9 cellular contexts compared by ENCODE assay signal in genomic region chr2:240831594-240832204, GRCh38. TPM values are rescaled to one million over a fixed set of nuclear protein-coding genes. Genes with fewer than 3 reads are reported as not detected.
DNase-seq lines count a peak whose midpoint lies in the region; ATAC-seq, FAIRE-seq and TF ChIP-seq lines count a peak whose summit lies in the region.
"Had no signal": no experiment of that assay in that cellular context is flagged by ENCODE, and none has a peak within 500 bp of the region (broad histone marks: within the 10 kb centered on the region; RNA-seq: fewer than 3 reads in every experiment).

No MANE protein-coding gene starts in this region.

- peak overlapping the region; percentile 12 for H3K56ac ChIP-seq in H1 (replicated peaks; ENCODE audit: insufficient read length, low read depth, low read length)

- peaks cover 0 to 5% of the 10 kb centered on the region in 2 experiments for H4K20me1 ChIP-seq in H1 (replicated peaks in 1 of 2; ENCODE audit: control insufficient read depth in 1 of 2, insufficient read depth in 2 of 2, low read length in 2 of 2)

- no peak for ATAC-seq in CD8-positive, alpha-beta T cell
- no peak for ATAC-seq in left lobe of liver

- H3K79me2 ChIP-seq in H1 (ENCODE audit: control insufficient read depth in 1 of 2, insufficient read depth in 2 of 2, low read length in 2 of 2): no peaks in the 10 kb centered on the region

- DNase-seq in CD8-positive, alpha-beta T cell: no peak
- DNase-seq in NCI-H69 (lab: John Stamatoyannopoulos, UW) (peak; percentile 32), H1 (ENCODE audit: low read depth in 1 of 2, low spot score in 2 of 2) (peak in 1 of 2 experiments; percentile 75), Ammon's horn (ENCODE audit: low spot score) (no peak), left lobe of liver (ENCODE audit: low spot score) (no peak), AML-193 (lab: John Stamatoyannopoulos, UW) (no peak), WERI-Rb-1 (no peak)

- H3K27me3 ChIP-seq in CD8-positive, alpha-beta T cell (ENCODE audit: insufficient read depth, low read length): peaks cover 12% of the 10 kb centered on the region
- H3K27me3 ChIP-seq in H1 (replicated peaks in 1 of 4; ENCODE audit: control insufficient read depth in 3 of 4, extremely low read depth in 1 of 4, insufficient read depth in 3 of 4, low read length in 3 of 4) (peaks cover 0 to 17% (median 12%) of the 10 kb centered on the region in 4 experiments; a peak in 5 of 7 replicates), neuron (ENCODE audit: insufficient read depth, low read length) (peaks cover 3% of the 10 kb centered on the region), WERI-Rb-1 (ENCODE audit: insufficient read depth, low read depth, severe bottlenecking) (no peaks in the 10 kb centered on the region)

- WGBS in H1 (ENCODE audit: extremely low coverage in 1 of 2, insufficient coverage in 1 of 2, insufficient read length in 1 of 2, insufficient replicate concordance in 2 of 2, low coverage in 1 of 2, low lambda C conversion rate in 2 of 2, missing lambda C conversion rate in 1 of 2), 2 experiments: 16% methylated on average over 27 of the region's 27 CpGs; no CpG with 5 or more reads in 1 of the 2 experiments

- no peak for TF ChIP-seq CTCF in CD8-positive, alpha-beta T cell (IDR thresholded peaks at IDR 0.05)
- TF ChIP-seq CTCF in H1 (IDR thresholded peaks at IDR 0.05; ENCODE audit: control extremely low read depth in 1 of 3, insufficient read depth in 1 of 3, low read depth in 1 of 3, low read length in 3 of 3) (no peak), WERI-Rb-1 (IDR thresholded peaks at IDR 0.05; ENCODE audit: low read depth, low read length) (no peak)

- peak overlapping the region; percentile 78; the same call in 1 of the 2 replicates for H4K8ac ChIP-seq in H1 (ENCODE audit: extremely low read depth, insufficient read depth, low read length)

- no peak overlapping the region for H4K5ac ChIP-seq in H1 (ENCODE audit: insufficient read length, low read depth, low read length)

- H3K4me1 ChIP-seq in CD8-positive, alpha-beta T cell (ENCODE audit: insufficient read depth, low read length): peaks cover 11% of the 10 kb centered on the region
- peaks cover 0 to 2% (median 0%) of the 10 kb centered on the region in 4 experiments; a peak in 1 of 7 replicates for H3K4me1 ChIP-seq in H1 (replicated peaks in 1 of 4; ENCODE audit: control insufficient read depth in 3 of 4, insufficient read depth in 4 of 4, low read length in 3 of 4)
- H3K4me1 ChIP-seq in neuron (ENCODE audit: insufficient read depth, low read length): peaks cover 18% of the 10 kb centered on the region

- H3K9ac ChIP-seq in H1 (replicated peaks in 1 of 4; ENCODE audit: extremely low read depth in 1 of 4, low read depth in 3 of 4, low read length in 3 of 4): no peak overlapping the region

- H3K4me2 ChIP-seq in H1 (ENCODE audit: insufficient read depth in 1 of 2, low read depth in 2 of 2, low read length in 2 of 2): peak overlapping the region; percentile 90 to 98

- TF ChIP-seq POLR2A in H1 (IDR thresholded peaks at IDR 0.05; ENCODE audit: control extremely low read depth in 1 of 2, low read depth in 2 of 2, low read length in 2 of 2): no peak

- H3K9me3 Mint-ChIP-seq in CD8-positive, alpha-beta T cell: no peaks in the 10 kb centered on the region

- intact Hi-C loops in CD8-positive, alpha-beta T cell (cut with DNase I, micrococcal nuclease): loop anchor here (1.0 to 5.0 kb wide), 14 partner anchors 245 to 1051 kb away; partner anchors contain the start of genes CAPN10 (in 2 of the 2), ING5 (in 2 of the 2), D2HGDH (in 1 of the 2) and FARP2 (in 1 of the 2)

- no peak overlapping the region for H3K27ac Mint-ChIP-seq in CD8-positive, alpha-beta T cell

- POLR2A ChIA-PET in CD8-positive, alpha-beta T cell (lab: Charles Lee): no interaction called here
- POLR2A ChIA-PET in H1 (lab: Charles Lee; ENCODE audit: partially characterized antibody): interaction anchor here (1.0 to 1.9 kb wide), 3 partner anchors 10 to 13 kb away, joined by 4 to 10 read pairs (median 8); partner anchors contain the start of gene KIF1A

- peak overlapping the region; percentile 64 for H3K4me3 ChIP-seq in CD8-positive, alpha-beta T cell (ENCODE audit: low read depth, low read length)
- H3K4me3 ChIP-seq in H1 (ENCODE audit: extremely low read depth in 1 of 4, insufficient read depth in 2 of 4, low read depth in 3 of 4, low read length in 4 of 4) (peak overlapping the region; percentile 53 to 72 (median 60)), neuron (ENCODE audit: low read length) (peak overlapping the region; percentile 49), WERI-Rb-1 (ENCODE audit: low read depth, low read length) (no peak overlapping the region)

- no peak for FAIRE-seq in H1 (lab: Jason Lieb, UNC)

- no peak overlapping the region for H2BK15ac ChIP-seq in H1 (ENCODE audit: low read length)

- H3K18ac ChIP-seq in H1 (ENCODE audit: extremely low read depth, low read length): no peak overlapping the region

- H2BK20ac ChIP-seq in H1 (ENCODE audit: low read length): no peak overlapping the region

- H3K23me2 ChIP-seq in H1 (ENCODE audit: low read depth, low read length): peaks cover 6% of the 10 kb centered on the region; the same call in 1 of the 2 replicates

- H2BK120ac ChIP-seq in H1 (replicated peaks; ENCODE audit: low read depth, low read length): no peak overlapping the region

- CTCF ChIA-PET in CD8-positive, alpha-beta T cell (lab: Charles Lee): no interaction called here
- CTCF ChIA-PET in H1 (lab: Charles Lee; ENCODE audit: partially characterized antibody): interaction anchor here (0.8 kb wide), 1 partner anchor 32 kb away, joined by 3 read pairs; no protein-coding TSS in a partner anchor

- H2BK5ac ChIP-seq in H1 (ENCODE audit: low read depth, low read length): no peak overlapping the region

- no peaks in the 10 kb centered on the region for H3K36me3 Mint-ChIP-seq in CD8-positive, alpha-beta T cell

- no peak overlapping the region for H3K4ac ChIP-seq in H1 (replicated peaks; ENCODE audit: insufficient read length, low read depth, low read length)

- no peak for TF ChIP-seq RAD21 in H1 (IDR thresholded peaks at IDR 0.05 in 1 of 2, conservative IDR thresholded peaks at IDR 0.05 in 1 of 2; ENCODE audit: low read depth in 2 of 2, low read length in 2 of 2)

- peaks cover 17% of the 10 kb centered on the region for H3K27me3 Mint-ChIP-seq in CD8-positive, alpha-beta T cell (ENCODE audit: low read depth)

- H2AFZ ChIP-seq in H1 (ENCODE audit: low read length) (peak overlapping the region; percentile 83), neuron (ENCODE audit: low read depth, low read length) (peak overlapping the region; percentile 92)

- H2AK5ac ChIP-seq in H1 (ENCODE audit: low read depth, low read length): no peak overlapping the region

- no peak overlapping the region for H3K27ac ChIP-seq in CD8-positive, alpha-beta T cell (ENCODE audit: low read depth, low read length)
- H3K27ac ChIP-seq in H1 (ENCODE audit: low read depth, low read length) (no peak overlapping the region), WERI-Rb-1 (no peak overlapping the region)

- peaks cover 6% of the 10 kb centered on the region for H3K4me1 Mint-ChIP-seq in CD8-positive, alpha-beta T cell (ENCODE audit: low read depth)

- no peak overlapping the region for H3K14ac ChIP-seq in H1 (ENCODE audit: insufficient read length)

- H3K4me3 Mint-ChIP-seq in CD8-positive, alpha-beta T cell: peak overlapping the region; percentile 69

- H2BK12ac ChIP-seq in H1 (ENCODE audit: low read depth, low read length): peak overlapping the region; percentile 39; the same call in 1 of the 2 replicates

- no peak overlapping the region for H3K23ac ChIP-seq in H1 (ENCODE audit: insufficient read length)

- H4K91ac ChIP-seq in H1 (replicated peaks; ENCODE audit: insufficient read length, low read length): no peak overlapping the region

- H3K79me1 ChIP-seq in H1 (ENCODE audit: low read depth, low read length): no peaks in the 10 kb centered on the region

- no peaks in the 10 kb centered on the region for H3K9me3 ChIP-seq in CD8-positive, alpha-beta T cell (ENCODE audit: low read length)
- no peaks in the 10 kb centered on the region for H3K9me3 ChIP-seq in H1 (ENCODE audit: insufficient read depth in 2 of 2, low read depth in 1 of 2, low read length in 1 of 2)
- H3K9me3 ChIP-seq in neuron (ENCODE audit: low read length): no peaks in the 10 kb centered on the region
- H3K9me3 ChIP-seq in WERI-Rb-1 (ENCODE audit: severe bottlenecking): peaks cover 2% of the 10 kb centered on the region

- TF ChIP-seq EP300 in H1 (IDR thresholded peaks at IDR 0.05; ENCODE audit: borderline replicate concordance in 1 of 2, low read depth in 2 of 2, low read length in 2 of 2): no peak

- H3K36me3 ChIP-seq in CD8-positive, alpha-beta T cell (ENCODE audit: insufficient read depth, low read length): no peaks in the 10 kb centered on the region
- no peaks in the 10 kb centered on the region for H3K36me3 ChIP-seq in H1 (ENCODE audit: control insufficient read depth in 2 of 4, insufficient read depth in 4 of 4, low read length in 3 of 4)
- H3K36me3 ChIP-seq in neuron (ENCODE audit: insufficient read depth, low read length): no peaks in the 10 kb centered on the region
- H3K36me3 ChIP-seq in WERI-Rb-1: no peaks in the 10 kb centered on the region

RNA-seq across cellular contexts. Expression of gene KIF1A, which starts 11.7 kb away (rescaled TPM):
- total RNA-seq in CD8-positive, alpha-beta T cell: not detected
- 267 and 281 TPM in 2 replicates for total RNA-seq in H1 (2021; fragmentation: NEBNext Ultra II Directional; extraction: Animal tissue kit (Norgen Biotek cat#: 25700))
- 61.3 and 83.2 TPM in 2 replicates for polyA plus RNA-seq in H1 (2011; rRNA removed)
- 37.7 TPM for polyA plus RNA-seq in H1 (2011; cell fraction: cytosol; rRNA removed)
- polyA plus RNA-seq in H1 (2011; cell fraction: nucleus; rRNA removed): 305 TPM
- 111 to 171 TPM (median 154 TPM) in 4 replicates for polyA plus RNA-seq in H1 (2012, experiment 1 of 2)
- polyA plus RNA-seq in H1 (2012, experiment 2 of 2): 110 TPM
- polyA plus RNA-seq in H1 (2013, experiment 1 of 2): 161 TPM
- 135 TPM for polyA plus RNA-seq in H1 (2013, experiment 2 of 2)
- 314 and 356 TPM in 2 replicates for polyA minus RNA-seq in H1 (2011; rRNA and poly(A)+ RNA removed)
- polyA minus RNA-seq in H1 (2011; cell fraction: cytosol; rRNA and poly(A)+ RNA removed): 97.5 TPM
- 239 TPM for polyA minus RNA-seq in H1 (2011; cell fraction: nucleus; rRNA and poly(A)+ RNA removed)
- total RNA-seq in left lobe of liver: 1.1 TPM

RNA-seq across cellular contexts. Expression of gene AGXT, which starts 36.9 kb away (rescaled TPM):
- not detected for total RNA-seq in CD8-positive, alpha-beta T cell
- total RNA-seq in H1 (2021; fragmentation: NEBNext Ultra II Directional; extraction: Animal tissue kit (Norgen Biotek cat#: 25700)): not detected in 2 replicates
- polyA plus RNA-seq in H1 (2011; rRNA removed): 0.03 TPM in 1 of 2 replicates, not detected in the other
- 0.05 TPM for polyA plus RNA-seq in H1 (2011; cell fraction: cytosol; rRNA removed)
- not detected for polyA plus RNA-seq in H1 (2011; cell fraction: nucleus; rRNA removed)
- polyA plus RNA-seq in H1 (2012, experiment 1 of 2): not detected in 4 replicates
- polyA plus RNA-seq in H1 (2012, experiment 2 of 2): not detected
- polyA plus RNA-seq in H1 (2013, experiment 1 of 2): not detected
- not detected for polyA plus RNA-seq in H1 (2013, experiment 2 of 2)
- not detected in 2 replicates for polyA minus RNA-seq in H1 (2011; rRNA and poly(A)+ RNA removed)
- polyA minus RNA-seq in H1 (2011; cell fraction: cytosol; rRNA and poly(A)+ RNA removed): not detected
- not detected for polyA minus RNA-seq in H1 (2011; cell fraction: nucleus; rRNA and poly(A)+ RNA removed)
- 1,805 TPM for total RNA-seq in left lobe of liver
- total RNA-seq: T-helper 1 cell treated with Interleukin-12 subunit alpha and Interleukin-12 subunit beta and Interleukin-4 antibody, amounts not matched to agents 30 ng/mL and 1 ng/mL, for 36 hours had no signal

Comparison
In these comparisons a context has a peak if more than half of its experiments do, and no peak if none do; other contexts are left out.
1. RNA of gene KIF1A, which starts 11.7 kb away (total RNA-seq): 267 to 281 TPM in H1; 1.1 TPM in left lobe of liver (single experiment) and not detected in CD8-positive, alpha-beta T cell; every median in the first group is over 100 times any median in the second.
2. RNA of gene AGXT, which starts 36.9 kb away (total RNA-seq): 1,805 TPM in left lobe of liver (single experiment); not detected in CD8-positive, alpha-beta T cell and not detected in H1; every median in the first group is over 1,000 times any median in the second.